In genomic region chr20:3240776-3241363, GRCh38 we compare ENCODE assay signal across 1 cellular context.
TF ChIP-seq lines count a peak whose summit lies in the region.

No MANE protein-coding gene starts in this region.

TF ChIP-seq in GM23338, 12 proteins besides CTCF, POLR2A, EP300 and RAD21 (continued from another document):
- TF ChIP-seq, protein P1, sequence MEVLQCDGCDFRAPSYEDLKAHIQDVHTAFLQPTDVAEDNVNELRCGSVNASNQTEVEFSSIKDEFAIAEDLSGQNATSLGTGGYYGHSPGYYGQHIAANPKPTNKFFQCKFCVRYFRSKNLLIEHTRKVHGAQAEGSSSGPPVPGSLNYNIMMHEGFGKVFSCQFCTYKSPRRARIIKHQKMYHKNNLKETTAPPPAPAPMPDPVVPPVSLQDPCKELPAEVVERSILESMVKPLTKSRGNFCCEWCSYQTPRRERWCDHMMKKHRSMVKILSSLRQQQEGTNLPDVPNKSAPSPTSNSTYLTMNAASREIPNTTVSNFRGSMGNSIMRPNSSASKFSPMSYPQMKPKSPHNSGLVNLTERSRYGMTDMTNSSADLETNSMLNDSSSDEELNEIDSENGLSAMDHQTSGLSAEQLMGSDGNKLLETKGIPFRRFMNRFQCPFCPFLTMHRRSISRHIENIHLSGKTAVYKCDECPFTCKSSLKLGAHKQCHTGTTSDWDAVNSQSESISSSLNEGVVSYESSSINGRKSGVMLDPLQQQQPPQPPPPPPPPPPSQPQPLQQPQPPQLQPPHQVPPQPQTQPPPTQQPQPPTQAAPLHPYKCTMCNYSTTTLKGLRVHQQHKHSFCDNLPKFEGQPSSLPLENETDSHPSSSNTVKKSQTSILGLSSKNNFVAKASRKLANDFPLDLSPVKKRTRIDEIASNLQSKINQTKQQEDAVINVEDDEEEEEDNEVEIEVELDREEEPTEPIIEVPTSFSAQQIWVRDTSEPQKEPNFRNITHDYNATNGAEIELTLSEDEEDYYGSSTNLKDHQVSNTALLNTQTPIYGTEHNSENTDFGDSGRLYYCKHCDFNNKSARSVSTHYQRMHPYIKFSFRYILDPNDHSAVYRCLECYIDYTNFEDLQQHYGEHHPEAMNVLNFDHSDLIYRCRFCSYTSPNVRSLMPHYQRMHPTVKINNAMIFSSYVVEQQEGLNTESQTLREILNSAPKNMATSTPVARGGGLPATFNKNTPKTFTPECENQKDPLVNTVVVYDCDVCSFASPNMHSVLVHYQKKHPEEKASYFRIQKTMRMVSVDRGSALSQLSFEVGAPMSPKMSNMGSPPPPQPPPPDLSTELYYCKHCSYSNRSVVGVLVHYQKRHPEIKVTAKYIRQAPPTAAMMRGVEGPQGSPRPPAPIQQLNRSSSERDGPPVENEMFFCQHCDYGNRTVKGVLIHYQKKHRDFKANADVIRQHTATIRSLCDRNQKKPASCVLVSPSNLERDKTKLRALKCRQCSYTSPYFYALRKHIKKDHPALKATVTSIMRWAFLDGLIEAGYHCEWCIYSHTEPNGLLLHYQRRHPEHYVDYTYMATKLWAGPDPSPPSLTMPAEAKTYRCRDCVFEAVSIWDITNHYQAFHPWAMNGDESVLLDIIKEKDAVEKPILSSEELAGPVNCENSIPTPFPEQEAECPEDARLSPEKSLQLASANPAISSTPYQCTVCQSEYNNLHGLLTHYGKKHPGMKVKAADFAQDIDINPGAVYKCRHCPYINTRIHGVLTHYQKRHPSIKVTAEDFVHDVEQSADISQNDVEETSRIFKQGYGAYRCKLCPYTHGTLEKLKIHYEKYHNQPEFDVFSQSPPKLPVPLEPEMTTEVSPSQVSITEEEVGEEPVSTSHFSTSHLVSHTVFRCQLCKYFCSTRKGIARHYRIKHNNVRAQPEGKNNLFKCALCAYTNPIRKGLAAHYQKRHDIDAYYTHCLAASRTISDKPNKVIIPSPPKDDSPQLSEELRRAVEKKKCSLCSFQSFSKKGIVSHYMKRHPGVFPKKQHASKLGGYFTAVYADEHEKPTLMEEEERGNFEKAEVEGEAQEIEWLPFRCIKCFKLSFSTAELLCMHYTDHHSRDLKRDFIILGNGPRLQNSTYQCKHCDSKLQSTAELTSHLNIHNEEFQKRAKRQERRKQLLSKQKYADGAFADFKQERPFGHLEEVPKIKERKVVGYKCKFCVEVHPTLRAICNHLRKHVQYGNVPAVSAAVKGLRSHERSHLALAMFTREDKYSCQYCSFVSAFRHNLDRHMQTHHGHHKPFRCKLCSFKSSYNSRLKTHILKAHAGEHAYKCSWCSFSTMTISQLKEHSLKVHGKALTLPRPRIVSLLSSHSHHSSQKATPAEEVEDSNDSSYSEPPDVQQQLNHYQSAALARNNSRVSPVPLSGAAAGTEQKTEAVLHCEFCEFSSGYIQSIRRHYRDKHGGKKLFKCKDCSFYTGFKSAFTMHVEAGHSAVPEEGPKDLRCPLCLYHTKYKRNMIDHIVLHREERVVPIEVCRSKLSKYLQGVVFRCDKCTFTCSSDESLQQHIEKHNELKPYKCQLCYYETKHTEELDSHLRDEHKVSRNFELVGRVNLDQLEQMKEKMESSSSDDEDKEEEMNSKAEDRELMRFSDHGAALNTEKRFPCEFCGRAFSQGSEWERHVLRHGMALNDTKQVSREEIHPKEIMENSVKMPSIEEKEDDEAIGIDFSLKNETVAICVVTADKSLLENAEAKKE (CRISPR knock-in tag; IDR thresholded peaks at IDR 0.05), result no peak
- no peak for TF ChIP-seq ZNF331 (CRISPR knock-in tag; IDR thresholded peaks at IDR 0.05; ENCODE audit: low read depth)
- no peak for TF ChIP-seq POLR2AphosphoS5 (IDR thresholded peaks at IDR 0.05; ENCODE audit: low read depth)
- TF ChIP-seq, protein P2, sequence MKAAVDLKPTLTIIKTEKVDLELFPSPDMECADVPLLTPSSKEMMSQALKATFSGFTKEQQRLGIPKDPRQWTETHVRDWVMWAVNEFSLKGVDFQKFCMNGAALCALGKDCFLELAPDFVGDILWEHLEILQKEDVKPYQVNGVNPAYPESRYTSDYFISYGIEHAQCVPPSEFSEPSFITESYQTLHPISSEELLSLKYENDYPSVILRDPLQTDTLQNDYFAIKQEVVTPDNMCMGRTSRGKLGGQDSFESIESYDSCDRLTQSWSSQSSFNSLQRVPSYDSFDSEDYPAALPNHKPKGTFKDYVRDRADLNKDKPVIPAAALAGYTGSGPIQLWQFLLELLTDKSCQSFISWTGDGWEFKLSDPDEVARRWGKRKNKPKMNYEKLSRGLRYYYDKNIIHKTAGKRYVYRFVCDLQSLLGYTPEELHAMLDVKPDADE (IDR thresholded peaks at IDR 0.05), result no peak
- TF ChIP-seq, protein P3, sequence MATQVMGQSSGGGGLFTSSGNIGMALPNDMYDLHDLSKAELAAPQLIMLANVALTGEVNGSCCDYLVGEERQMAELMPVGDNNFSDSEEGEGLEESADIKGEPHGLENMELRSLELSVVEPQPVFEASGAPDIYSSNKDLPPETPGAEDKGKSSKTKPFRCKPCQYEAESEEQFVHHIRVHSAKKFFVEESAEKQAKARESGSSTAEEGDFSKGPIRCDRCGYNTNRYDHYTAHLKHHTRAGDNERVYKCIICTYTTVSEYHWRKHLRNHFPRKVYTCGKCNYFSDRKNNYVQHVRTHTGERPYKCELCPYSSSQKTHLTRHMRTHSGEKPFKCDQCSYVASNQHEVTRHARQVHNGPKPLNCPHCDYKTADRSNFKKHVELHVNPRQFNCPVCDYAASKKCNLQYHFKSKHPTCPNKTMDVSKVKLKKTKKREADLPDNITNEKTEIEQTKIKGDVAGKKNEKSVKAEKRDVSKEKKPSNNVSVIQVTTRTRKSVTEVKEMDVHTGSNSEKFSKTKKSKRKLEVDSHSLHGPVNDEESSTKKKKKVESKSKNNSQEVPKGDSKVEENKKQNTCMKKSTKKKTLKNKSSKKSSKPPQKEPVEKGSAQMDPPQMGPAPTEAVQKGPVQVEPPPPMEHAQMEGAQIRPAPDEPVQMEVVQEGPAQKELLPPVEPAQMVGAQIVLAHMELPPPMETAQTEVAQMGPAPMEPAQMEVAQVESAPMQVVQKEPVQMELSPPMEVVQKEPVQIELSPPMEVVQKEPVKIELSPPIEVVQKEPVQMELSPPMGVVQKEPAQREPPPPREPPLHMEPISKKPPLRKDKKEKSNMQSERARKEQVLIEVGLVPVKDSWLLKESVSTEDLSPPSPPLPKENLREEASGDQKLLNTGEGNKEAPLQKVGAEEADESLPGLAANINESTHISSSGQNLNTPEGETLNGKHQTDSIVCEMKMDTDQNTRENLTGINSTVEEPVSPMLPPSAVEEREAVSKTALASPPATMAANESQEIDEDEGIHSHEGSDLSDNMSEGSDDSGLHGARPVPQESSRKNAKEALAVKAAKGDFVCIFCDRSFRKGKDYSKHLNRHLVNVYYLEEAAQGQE (IDR thresholded peaks at IDR 0.05; ENCODE audit: unreplicated experiment), result no peak
- TF ChIP-seq STAT1 (IDR thresholded peaks at IDR 0.05; ENCODE audit: unreplicated experiment), result no peak
- no peak for TF ChIP-seq EZH2 (IDR thresholded peaks at IDR 0.05; ENCODE audit: low read depth, unreplicated experiment)
- no peak for TF ChIP-seq CREB1 (CRISPR knock-in tag; IDR thresholded peaks at IDR 0.05; ENCODE audit: low read depth)
- TF ChIP-seq JUNB (IDR thresholded peaks at IDR 0.05; ENCODE audit: unreplicated experiment), result no peak
